In genomic region chr6:150037526-150038201, GRCh38 we compare ENCODE assay signal across 1 cellular context.
TF ChIP-seq lines count a peak whose summit lies in the region.

No MANE protein-coding gene starts in this region.

TF ChIP-seq in WTC11, 78 proteins besides CTCF, POLR2A, EP300 and RAD21 (continued from another document):
- TF ChIP-seq PRDM15 (CRISPR knock-in tag; IDR thresholded peaks at IDR 0.05) (peak; percentile 37; the same call in 1 of the 2 replicates), PRRX2 (CRISPR knock-in tag; IDR thresholded peaks at IDR 0.05) (no peak)
